35 cellular contexts compared by ENCODE assay signal in genomic region chr3:70291097-70291482, GRCh38. TPM values are rescaled to one million over a fixed set of nuclear protein-coding genes. Genes with fewer than 3 reads are reported as not detected.
"Had no signal": no experiment of that assay in that cellular context is flagged by ENCODE, and none has a peak within 500 bp of the region (broad histone marks: within the 10 kb centered on the region; RNA-seq: fewer than 3 reads in every experiment).

No MANE protein-coding gene starts in this region.

- H3K9me3 ChIP-seq: ovary, psoas muscle, suprapubic skin, testis, tibial artery, transverse colon, upper lobe of right lung, uterus had no signal

- ATAC-seq: natural killer cell; psoas muscle; right cardiac atrium; sciatic nerve; stimulated activated memory B cell treated with anti-CD40 and anti-IgM and Interleukin-4, amounts not matched to agents 10 μg/mL and 1 μg/mL and 100 μg/mL, for 72 hours; stimulated activated naive CD8-positive, alpha-beta T cell treated with anti-CD3 and anti-CD28 coated beads, Interleukin-15, amount 100 ng/mL, for 72 hours; stimulated activated naive CD8-positive, alpha-beta T cell treated with anti-CD3 and anti-CD28 coated beads, Interleukin-15, Interleukin-2, amounts not matched to agents 100 U/mL and 50 U/mL, for 24 hours; upper lobe of right lung had no signal

- H3K27me3 Mint-ChIP-seq: progenitor cell of endocrine pancreas; stimulated activated memory B cell treated with anti-CD40 and anti-IgM and Interleukin-4, amounts not matched to agents 10 μg/mL and 1 μg/mL and 100 μg/mL, for 72 hours; type B pancreatic cell had no signal

- H3K4me3 ChIP-seq: neural progenitor cell, ovary, psoas muscle, smooth muscle cell, spleen, suprapubic skin, testis, tibial artery, transverse colon, upper lobe of right lung, uterus had no signal

- H3K36me3 Mint-ChIP-seq: natural killer cell; neural progenitor cell; stimulated activated memory B cell treated with anti-CD40 and anti-IgM and Interleukin-4, amounts not matched to agents 10 μg/mL and 1 μg/mL and 100 μg/mL, for 72 hours; type B pancreatic cell had no signal

- H3K4me2 ChIP-seq: neural progenitor cell, smooth muscle cell had no signal

- H3K4me3 Mint-ChIP-seq: natural killer cell; nephron; neural progenitor cell; stimulated activated memory B cell treated with anti-CD40 and anti-IgM and Interleukin-4, amounts not matched to agents 10 μg/mL and 1 μg/mL and 100 μg/mL, for 72 hours; stimulated activated naive CD8-positive, alpha-beta T cell treated with anti-CD3 and anti-CD28 coated beads, Interleukin-15, amount 100 ng/mL, for 72 hours; type B pancreatic cell had no signal

- H3K9me3 Mint-ChIP-seq: stimulated activated memory B cell treated with anti-CD40 and anti-IgM and Interleukin-4, amounts not matched to agents 10 μg/mL and 1 μg/mL and 100 μg/mL, for 72 hours; stimulated activated naive CD8-positive, alpha-beta T cell treated with anti-CD3 and anti-CD28 coated beads, Interleukin-15, amount 100 ng/mL, for 72 hours; type B pancreatic cell had no signal

- H3K79me2 ChIP-seq: parathyroid adenoma had no signal

- H2AFZ ChIP-seq: neural progenitor cell, parathyroid adenoma had no signal

- H3K4me1 Mint-ChIP-seq: natural killer cell; nephron; neural progenitor cell; stimulated activated memory B cell treated with anti-CD40 and anti-IgM and Interleukin-4, amounts not matched to agents 10 μg/mL and 1 μg/mL and 100 μg/mL, for 72 hours; stimulated activated naive CD8-positive, alpha-beta T cell treated with anti-CD3 and anti-CD28 coated beads, Interleukin-15, amount 100 ng/mL, for 72 hours had no signal

- DNase-seq: natural killer cell; occipital lobe; ovary; psoas muscle; right cardiac atrium; spleen; stimulated activated CD4-positive, alpha-beta T cell treated with anti-CD3 and anti-CD28 coated beads, Interleukin-12 subunit alpha, Interleukin-12 subunit beta, amount 100 ng/mL, for 4 hours; stimulated activated CD4-positive, alpha-beta T cell treated with anti-CD3 and anti-CD28 coated beads, Interleukin-1b, Interleukin-23, amount 100 ng/mL, for 48 hours; stimulated activated CD4-positive, alpha-beta T cell treated with anti-CD3 and anti-CD28 coated beads, Interleukin-4, amount 100 ng/mL, for 1 hour; stimulated activated CD4-positive, alpha-beta T cell treated with anti-CD3 and anti-CD28 coated beads, Interleukin-4, amount 100 ng/mL, for 4 hours; stimulated activated CD8-positive, alpha-beta memory T cell treated with anti-CD3 and anti-CD28 coated beads, Interleukin-4, amount 100 ng/mL, for 48 hours; stimulated activated naive CD4-positive, alpha-beta T cell; stimulated activated naive CD8-positive, alpha-beta T cell treated with anti-CD3 and anti-CD28 coated beads, Interleukin-15, amount 100 ng/mL, for 72 hours; stimulated activated naive CD8-positive, alpha-beta T cell treated with anti-CD3 and anti-CD28 coated beads, Interleukin-15, Interleukin-2, amounts not matched to agents 100 U/mL and 50 U/mL, for 24 hours; substantia nigra; testis; tibial artery; transverse colon; upper lobe of right lung; uterus had no signal

- H3K36me3 ChIP-seq: neural progenitor cell, ovary, spleen, suprapubic skin, tibial artery, transverse colon, upper lobe of right lung, uterus had no signal

- H3K27me3 ChIP-seq: neural progenitor cell, ovary, spleen, suprapubic skin, testis, tibial artery, transverse colon, upper lobe of right lung, uterus had no signal

- H3K9ac ChIP-seq: neural progenitor cell, parathyroid adenoma had no signal

- H3K4me1 ChIP-seq: neural progenitor cell, parathyroid adenoma, psoas muscle, spleen, suprapubic skin, testis, tibial artery, transverse colon, upper lobe of right lung, uterus had no signal

- H3K27ac Mint-ChIP-seq: natural killer cell; nephron; neural progenitor cell; progenitor cell of endocrine pancreas; stimulated activated memory B cell treated with anti-CD40 and anti-IgM and Interleukin-4, amounts not matched to agents 10 μg/mL and 1 μg/mL and 100 μg/mL, for 72 hours; stimulated activated naive CD8-positive, alpha-beta T cell treated with anti-CD3 and anti-CD28 coated beads, Interleukin-15, amount 100 ng/mL, for 72 hours; type B pancreatic cell had no signal

- H3K27ac ChIP-seq: neural progenitor cell, ovary, parathyroid adenoma, psoas muscle, skin epidermis, spleen, suprapubic skin, testis, tibial artery, transverse colon, upper lobe of right lung, uterus had no signal

RNA-seq across cellular contexts. Expression of gene MDFIC2, which starts 21.3 kb away (rescaled TPM):
- total RNA-seq: natural killer cell, occipital lobe, osteoblast, ovary, progenitor cell of endocrine pancreas, psoas muscle, renal cortical epithelial cell, right cardiac atrium, sciatic nerve, smooth muscle cell, spleen, suprapubic skin, testis, transverse colon, upper lobe of right lung, urinary bladder, uterus had no signal
- polyA plus RNA-seq: neural cell, ovary, psoas muscle, right cardiac atrium, smooth muscle cell, spleen, thymus, urinary bladder had no signal
